ENCODE assay signal across 14 cellular contexts in genomic region chr12:105672576-105672975, GRCh38.
A peak's percentile ranks its signal among the peaks of the same experiment; 100 is the strongest.
DNase-seq lines count a peak whose midpoint lies in the region; ATAC-seq, FAIRE-seq and TF ChIP-seq lines count a peak whose summit lies in the region.
"Had no signal": no experiment of that assay in that cellular context is flagged by ENCODE, and none has a peak within 500 bp of the region (broad histone marks: within the 10 kb centered on the region; RNA-seq: fewer than 3 reads in every experiment).

No MANE protein-coding gene starts in this region.

- dilution Hi-C loops in mammary epithelial cell (cut with HindIII; ENCODE audit: low sequenced_read_pairs), result no loop called here

- H3K9me3 ChIP-seq in breast epithelium (no peaks in the 10 kb centered on the region), mammary epithelial cell (replicated peaks; ENCODE audit: insufficient read depth, low read length) (no peaks in the 10 kb centered on the region), kidney (ENCODE audit: control insufficient read depth in 1 of 2, low read length in 2 of 2) (no peaks in the 10 kb centered on the region), psoas muscle (no peaks in the 10 kb centered on the region)
- H3K9me3 ChIP-seq: A549 had no signal

- H3K36me3 Mint-ChIP-seq in activated T-cell treated with anti-CD3 and anti-CD28 coated beads, Interleukin-2, amount 50 U/mL, for 72 hours (ENCODE audit: insufficient read depth in 2 of 2), result no peaks in the 10 kb centered on the region
- H3K36me3 Mint-ChIP-seq: activated naive CD8-positive, alpha-beta T cell had no signal

- no peak overlapping the region for H2AFZ ChIP-seq in mammary epithelial cell (ENCODE audit: low read depth, low read length)

- peaks cover 0 to 4% of the 10 kb centered on the region in 2 donors for H3K9me3 Mint-ChIP-seq in activated T-cell treated with anti-CD3 and anti-CD28 coated beads, Interleukin-2, amount 50 U/mL, for 72 hours

- no peak overlapping the region for H3K27ac Mint-ChIP-seq in activated T-cell treated with anti-CD3 and anti-CD28 coated beads, Interleukin-2, amount 50 U/mL, for 72 hours
- H3K27ac Mint-ChIP-seq: activated B cell treated with CpG ODN at 0.5 μM for 24 hours; activated naive CD8-positive, alpha-beta T cell had no signal

- no peak overlapping the region for H3K4me2 ChIP-seq in mammary epithelial cell (ENCODE audit: insufficient read depth, low read depth, low read length)
- H3K4me2 ChIP-seq: A549 had no signal

- peak in 1 of 2 donors; percentile 18 for DNase-seq in breast epithelium (ENCODE audit: low spot score in 2 of 2)
- DNase-seq in mammary epithelial cell, result no peak
- peak; percentile 91 for DNase-seq in kidney
- DNase-seq in psoas muscle, result peak; percentile 60 to 85
- DNase-seq in head of caudate nucleus, result no peak
- DNase-seq in activated T-cell treated with anti-CD3 and anti-CD28 coated beads, Interleukin-2, amount 50 U/mL, for 72 hours, result no peak
- no peak for DNase-seq in NCI-H1105 (lab: John Stamatoyannopoulos, UW)
- DNase-seq: activated B cell treated with CpG ODN at 0.5 μM for 24 hours; cerebellar nuclear complex; NCI-H2107; stimulated activated naive CD8-positive, alpha-beta T cell treated with anti-CD3 and anti-CD28 coated beads, Interleukin-15, Interleukin-2, amounts not matched to agents 100 U/mL and 50 U/mL, for 24 hours had no signal

- TF ChIP-seq POLR2A in breast epithelium (IDR thresholded peaks at IDR 0.05), result no peak

- intact Hi-C loops in breast epithelium (cut with DNase I; ENCODE audit: low total_unique reads), result no loop called here
- intact Hi-C loops in mammary epithelial cell (cut with micrococcal nuclease), result no loop called here
- intact Hi-C loops in kidney (cut with DNase I), result no loop called here
- intact Hi-C loops in psoas muscle (cut with DNase I), result no loop called here
- intact Hi-C loops in head of caudate nucleus (cut with DNase I), result no loop called here

- H3K27me3 Mint-ChIP-seq in activated T-cell treated with anti-CD3 and anti-CD28 coated beads, Interleukin-2, amount 50 U/mL, for 72 hours (ENCODE audit: low read depth), result peaks cover 8% of the 10 kb centered on the region
- H3K27me3 Mint-ChIP-seq: activated B cell treated with CpG ODN at 0.5 μM for 24 hours had no signal

- no peaks in the 10 kb centered on the region for H3K79me2 ChIP-seq in mammary epithelial cell (ENCODE audit: insufficient read depth, low read length)

- no peak overlapping the region for H3K4me3 Mint-ChIP-seq in activated T-cell treated with anti-CD3 and anti-CD28 coated beads, Interleukin-2, amount 50 U/mL, for 72 hours
- H3K4me3 Mint-ChIP-seq: activated B cell treated with CpG ODN at 0.5 μM for 24 hours; activated naive CD8-positive, alpha-beta T cell had no signal

- ATAC-seq in psoas muscle (peak in 3 of 4 donors; percentile 15 to 49 (median 42)), GM19023 (IDR thresholded peaks at IDR 0.05; ENCODE audit: unreplicated experiment) (no peak)
- ATAC-seq in activated T-cell treated with anti-CD3 and anti-CD28 coated beads, Interleukin-2, amount 50 U/mL, for 72 hours (replicated peaks in 1 of 2), result no peak
- ATAC-seq: A549; stimulated activated naive CD8-positive, alpha-beta T cell treated with anti-CD3 and anti-CD28 coated beads, Interleukin-15, Interleukin-2, amounts not matched to agents 100 U/mL and 50 U/mL, for 24 hours had no signal

- in situ Hi-C loops in mammary epithelial cell (cut with MboI; ENCODE audit: low sequenced_read_pairs in 2 of 2), result no loop called here

- H3K9ac ChIP-seq in mammary epithelial cell (ENCODE audit: insufficient read depth, low read length) (no peak overlapping the region), kidney (ENCODE audit: low read length in 2 of 2) (no peak overlapping the region)

- WGBS in mammary epithelial cell (ENCODE audit: low coverage, missing lambda C conversion rate), result 91% methylated on average over 7 of the region's 7 CpGs
- WGBS in psoas muscle, 3 donors, result 45 to 49% (median 46%) methylated on average over 7 of the region's 7 CpGs

- no peaks in the 10 kb centered on the region for H3K27me3 ChIP-seq in breast epithelium
- no peaks in the 10 kb centered on the region for H3K27me3 ChIP-seq in mammary epithelial cell (ENCODE audit: insufficient read depth, low read length)
- no peaks in the 10 kb centered on the region for H3K27me3 ChIP-seq in psoas muscle (ENCODE audit: insufficient read depth in 3 of 3, low read length in 2 of 3)

- no TSS peak for BruUV-seq in mammary epithelial cell (replicated peaks; lab: Mats Ljungman, UMichigan)

- CTCF ChIA-PET in mammary epithelial cell (lab: Charles Lee; ENCODE audit: low non-redundant PET), result no interaction called here

- no peak for FAIRE-seq in kidney (lab: Jason Lieb, UNC)
- FAIRE-seq: A549 had no signal

- no peaks in the 10 kb centered on the region for H4K20me1 ChIP-seq in mammary epithelial cell (ENCODE audit: insufficient read depth, low read length)

- H3K4me1 ChIP-seq in breast epithelium, result no peaks in the 10 kb centered on the region
- no peaks in the 10 kb centered on the region for H3K4me1 ChIP-seq in mammary epithelial cell (ENCODE audit: insufficient read depth, low read length)
- peaks cover 3 to 5% of the 10 kb centered on the region in 2 donors for H3K4me1 ChIP-seq in kidney (ENCODE audit: control insufficient read depth in 1 of 2, insufficient read depth in 1 of 2, low read depth in 1 of 2, low read length in 2 of 2)
- peaks cover 20% of the 10 kb centered on the region for H3K4me1 ChIP-seq in psoas muscle
- H3K4me1 ChIP-seq: A549 had no signal

- H3K36me3 ChIP-seq in breast epithelium, result no peaks in the 10 kb centered on the region
- no peaks in the 10 kb centered on the region for H3K36me3 ChIP-seq in mammary epithelial cell (ENCODE audit: insufficient read depth, low read length)
- no peaks in the 10 kb centered on the region for H3K36me3 ChIP-seq in kidney (ENCODE audit: control insufficient read depth in 1 of 2, insufficient read depth in 2 of 2, low read length in 2 of 2)
- H3K36me3 ChIP-seq in psoas muscle (ENCODE audit: insufficient read depth in 1 of 2, low read depth in 1 of 2), result no peaks in the 10 kb centered on the region

- no peak for TF ChIP-seq CTCF in breast epithelium (IDR thresholded peaks at IDR 0.05)
- no peak for TF ChIP-seq CTCF in mammary epithelial cell (conservative IDR thresholded peaks at IDR 0.05 in 1 of 2, IDR thresholded peaks at IDR 0.05 in 1 of 2; ENCODE audit: extremely low read depth in 1 of 2, insufficient read depth in 1 of 2, low read depth in 1 of 2, low read length in 2 of 2)
- no peak for TF ChIP-seq CTCF in kidney (IDR thresholded peaks at IDR 0.05; ENCODE audit: borderline replicate concordance, extremely low read depth, insufficient read depth)
- no peak for TF ChIP-seq CTCF in psoas muscle (IDR thresholded peaks at IDR 0.05)

- no peak overlapping the region for H3K4me3 ChIP-seq in breast epithelium
- H3K4me3 ChIP-seq in mammary epithelial cell (replicated peaks in 1 of 3; ENCODE audit: insufficient read depth in 1 of 3, low read depth in 2 of 3, low read length in 3 of 3), result no peak overlapping the region
- no peak overlapping the region for H3K4me3 ChIP-seq in kidney (ENCODE audit: low read length in 2 of 2)
- no peak overlapping the region for H3K4me3 ChIP-seq in psoas muscle
- H3K4me3 ChIP-seq: A549 had no signal

- no peaks in the 10 kb centered on the region for H3K4me1 Mint-ChIP-seq in activated T-cell treated with anti-CD3 and anti-CD28 coated beads, Interleukin-2, amount 50 U/mL, for 72 hours (ENCODE audit: low read depth)
- H3K4me1 Mint-ChIP-seq: activated B cell treated with CpG ODN at 0.5 μM for 24 hours had no signal

- H3K27ac ChIP-seq in breast epithelium (peak overlapping the region; percentile 40 to 76), mammary epithelial cell (ENCODE audit: insufficient read depth, low read depth, low read length) (no peak overlapping the region), kidney (ENCODE audit: low read depth in 2 of 2, low read length in 2 of 2) (peak overlapping the region in 1 of 2 donors; percentile 11), psoas muscle (peak overlapping the region; percentile 2)
- H3K27ac ChIP-seq: A549 had no signal

Comparison
In these comparisons a context has a peak if more than half of its experiments do, and no peak if none do; other contexts are left out.
1. DNase-seq: peak in kidney (single experiment) and psoas muscle (2 of 2); none in mammary epithelial cell (single experiment), head of caudate nucleus (0 of 42), activated T-cell treated with anti-CD3 and anti-CD28 coated beads, Interleukin-2, amount 50 U/mL, for 72 hours (0 of 2) and NCI-H1105 (single experiment).
2. ATAC-seq: peak in psoas muscle (3 of 4); none in GM19023 (single experiment) and activated T-cell treated with anti-CD3 and anti-CD28 coated beads, Interleukin-2, amount 50 U/mL, for 72 hours (0 of 2).